In genomic region chr17:7817643-7817964, GRCh38 we compare ENCODE assay signal across 26 cellular contexts.
"Had no signal": no experiment of that assay in that cellular context is flagged by ENCODE, and none has a peak within 500 bp of the region (broad histone marks: within the 10 kb centered on the region; RNA-seq: fewer than 3 reads in every experiment).

No MANE protein-coding gene starts in this region.

- H3K36me3 Mint-ChIP-seq: activated naive CD8-positive, alpha-beta T cell; brain had no signal

- H3K27ac ChIP-seq: ascending aorta, breast epithelium had no signal

- H3K4me1 ChIP-seq: ascending aorta, breast epithelium had no signal

- H3K4me3 Mint-ChIP-seq: activated CD4-positive, alpha-beta memory T cell treated with anti-CD3 and anti-CD28 coated beads, Interleukin-2, amount 10 ng/mL, durations not matched to agents 7 days and 5 days; activated CD4-positive, alpha-beta T cell treated with anti-CD3 and anti-CD28 coated beads, Interleukin-2, amount 10 ng/mL, durations not matched to agents 7 days and 5 days; activated naive CD8-positive, alpha-beta T cell; activated T-cell treated with anti-CD3 and anti-CD28 coated beads, Interleukin-2, amount 50 U/mL, for 24 hours; activated T-helper 17 cell treated with anti-CD3 and anti-CD28 coated beads, Interleukin-2, amount 50 U/mL, for 72 hours; brain; central memory CD8-positive, alpha-beta T cell; effector memory CD8-positive, alpha-beta T cell had no signal

- H3K9me3 ChIP-seq: ascending aorta, breast epithelium had no signal

- H3K27me3 ChIP-seq: ascending aorta, breast epithelium had no signal

- H3K27me3 Mint-ChIP-seq: activated CD4-positive, alpha-beta T cell treated with anti-CD3 and anti-CD28 coated beads, Interleukin-2, amount 10 ng/mL, durations not matched to agents 7 days and 5 days; activated naive CD8-positive, alpha-beta T cell; activated T-cell treated with anti-CD3 and anti-CD28 coated beads, Interleukin-2, amount 50 U/mL, for 24 hours; activated T-helper 17 cell treated with anti-CD3 and anti-CD28 coated beads, Interleukin-2, amount 50 U/mL, for 72 hours; central memory CD8-positive, alpha-beta T cell; effector memory CD8-positive, alpha-beta T cell had no signal

- H3K36me3 ChIP-seq: ascending aorta, breast epithelium had no signal

- DNase-seq: activated CD4-positive, alpha-beta memory T cell treated with anti-CD3 and anti-CD28 coated beads, Interleukin-2, amount 10 ng/mL, durations not matched to agents 7 days and 5 days; activated CD4-positive, alpha-beta T cell treated with anti-CD3 and anti-CD28 coated beads for 1 hour; activated CD4-positive, alpha-beta T cell treated with anti-CD3 and anti-CD28 coated beads for 4 hours; activated CD4-positive, alpha-beta T cell treated with anti-CD3 and anti-CD28 coated beads, Interleukin-2, amount 10 ng/mL, durations not matched to agents 7 days and 5 days; activated CD4-positive, alpha-beta T cell treated with anti-CD3 and anti-CD28 coated beads, Interleukin-2, amount 50 U/mL, for 4 hours; activated CD8-positive, alpha-beta memory T cell treated with anti-CD3 and anti-CD28 coated beads, Interleukin-2, amount 50 U/mL, for 48 hours; activated effector memory CD4-positive, alpha-beta T cell treated with Interleukin-2 at 50 U/mL for 16 hours; activated gamma-delta T cell treated with Interleukin-2 at 50 U/mL for 16 hours; activated naive CD4-positive, alpha-beta T cell treated with anti-CD3 and anti-CD28 coated beads, Interleukin-2, amount 50 U/mL, for 16 hours; activated naive CD4-positive, alpha-beta T cell treated with Interleukin-2 at 50 U/mL for 16 hours; activated T-cell treated with anti-CD3 and anti-CD28 coated beads for 4 hours; activated T-cell treated with anti-CD3 and anti-CD28 coated beads, Interleukin-2, amount 50 U/mL, for 24 hours; amniotic stem cell; cortex of kidney; dermis blood vessel endothelial cell; effector CD4-positive, alpha-beta T cell; effector memory CD8-positive, alpha-beta T cell; foreskin fibroblast; T-helper 2 cell had no signal

- ATAC-seq: activated T-helper 17 cell treated with anti-CD3 and anti-CD28 coated beads, Interleukin-2, amount 50 U/mL, for 72 hours; effector memory CD8-positive, alpha-beta T cell; esophagus mucosa had no signal

- H3K4me3 ChIP-seq: ascending aorta, breast epithelium had no signal

- H3K4me1 Mint-ChIP-seq: activated CD4-positive, alpha-beta memory T cell treated with anti-CD3 and anti-CD28 coated beads, Interleukin-2, amount 10 ng/mL, durations not matched to agents 7 days and 5 days; activated CD4-positive, alpha-beta T cell treated with anti-CD3 and anti-CD28 coated beads, Interleukin-2, amount 10 ng/mL, durations not matched to agents 7 days and 5 days; activated T-helper 17 cell treated with anti-CD3 and anti-CD28 coated beads, Interleukin-2, amount 50 U/mL, for 72 hours; brain; central memory CD8-positive, alpha-beta T cell had no signal

- H3K27ac Mint-ChIP-seq: activated CD4-positive, alpha-beta memory T cell treated with anti-CD3 and anti-CD28 coated beads, Interleukin-2, amount 10 ng/mL, durations not matched to agents 7 days and 5 days; activated CD4-positive, alpha-beta T cell treated with anti-CD3 and anti-CD28 coated beads, Interleukin-2, amount 10 ng/mL, durations not matched to agents 7 days and 5 days; activated naive CD8-positive, alpha-beta T cell; activated T-cell treated with anti-CD3 and anti-CD28 coated beads, Interleukin-2, amount 50 U/mL, for 24 hours; activated T-helper 17 cell treated with anti-CD3 and anti-CD28 coated beads, Interleukin-2, amount 50 U/mL, for 72 hours; brain; effector memory CD8-positive, alpha-beta T cell had no signal

- H3K9me3 Mint-ChIP-seq: activated CD4-positive, alpha-beta memory T cell treated with anti-CD3 and anti-CD28 coated beads, Interleukin-2, amount 10 ng/mL, durations not matched to agents 7 days and 5 days; activated CD4-positive, alpha-beta T cell treated with anti-CD3 and anti-CD28 coated beads, Interleukin-2, amount 10 ng/mL, durations not matched to agents 7 days and 5 days; activated T-cell treated with anti-CD3 and anti-CD28 coated beads, Interleukin-2, amount 50 U/mL, for 24 hours; activated T-helper 17 cell treated with anti-CD3 and anti-CD28 coated beads, Interleukin-2, amount 50 U/mL, for 72 hours; central memory CD8-positive, alpha-beta T cell; effector memory CD8-positive, alpha-beta T cell had no signal
